ENCODE assay signal across 9 cellular contexts in the genomic region with DNA sequence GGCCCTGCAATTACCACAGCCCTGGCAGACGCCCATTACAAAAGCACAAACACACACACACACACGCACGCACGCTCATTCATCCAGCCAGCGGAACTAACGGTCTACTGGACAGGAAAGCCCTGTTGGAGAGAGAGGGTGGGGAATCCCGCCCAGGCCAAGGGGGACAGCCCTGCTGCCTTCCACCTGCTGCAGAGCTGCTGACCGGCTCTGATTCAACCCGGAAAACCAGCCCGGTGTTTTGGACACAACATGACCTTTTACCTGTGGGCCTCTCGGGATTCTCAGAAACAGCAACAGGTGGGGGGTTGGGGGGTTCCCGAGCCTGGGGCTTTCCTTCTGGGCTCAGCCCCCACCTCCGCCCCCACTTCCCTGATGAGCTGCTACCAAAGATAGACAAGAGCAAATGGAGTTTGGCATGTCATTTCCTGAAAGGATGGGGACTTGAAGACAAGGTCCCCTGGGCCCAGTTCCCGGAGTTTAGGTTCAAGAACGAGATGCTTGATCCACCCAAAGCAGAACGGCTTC. TPM values are rescaled to one million over a fixed set of nuclear protein-coding genes. Genes with fewer than 3 reads are reported as not detected.
DNase-seq lines count a peak whose midpoint lies in the region; ATAC-seq and TF ChIP-seq lines count a peak whose summit lies in the region.
"Had no signal": no experiment of that assay in that cellular context is flagged by ENCODE, and none has a peak within 500 bp of the region (broad histone marks: within the 10 kb centered on the region; RNA-seq: fewer than 3 reads in every experiment).

No MANE protein-coding gene starts in this region.

- H3K4me3 ChIP-seq in HL-60 (replicated peaks; ENCODE audit: insufficient read depth, low read length) = no peak overlapping the region
- H3K4me3 ChIP-seq in right cardiac atrium (ENCODE audit: low read length) = no peak overlapping the region
- H3K4me3 ChIP-seq in testis = no peak overlapping the region

- H3K4me1 Mint-ChIP-seq in activated T-helper 17 cell treated with anti-CD3 and anti-CD28 coated beads, Interleukin-2, amount 50 U/mL, for 72 hours = no peaks in the 10 kb centered on the region
- peaks cover 12% of the 10 kb centered on the region for H3K4me1 Mint-ChIP-seq in Calu3 (ENCODE audit: low read depth, unreplicated experiment)

- CTCF ChIA-PET in Calu3 (lab: Charles Lee) = no interaction called here

- intact Hi-C loops in right cardiac atrium (cut with DNase I) (no loop called here), testis (cut with DNase I; ENCODE audit: low total_unique reads) (no loop called here), Calu3 (cut with micrococcal nuclease; ENCODE audit: unreplicated experiment) (no loop called here)

- TF ChIP-seq POLR2A in testis (IDR thresholded peaks at IDR 0.05) = no peak

- H3K4me1 ChIP-seq in right cardiac atrium (ENCODE audit: control insufficient read depth, insufficient read depth, low read length) (peaks cover 9% of the 10 kb centered on the region), testis (peaks cover 18% of the 10 kb centered on the region)

- peak overlapping the region; percentile 66 for H3K27ac ChIP-seq in HL-60 (replicated peaks)
- H3K27ac ChIP-seq in right cardiac atrium (ENCODE audit: low read length) = no peak overlapping the region
- H3K27ac ChIP-seq in testis = peak overlapping the region in 1 of 2 donors; percentile 63

- TF ChIP-seq CTCF in HL-60 (IDR thresholded peaks at IDR 0.05; ENCODE audit: insufficient read depth, low read length) (no peak), testis (IDR thresholded peaks at IDR 0.05) (no peak), Calu3 (IDR thresholded peaks at IDR 0.05; ENCODE audit: unreplicated experiment) (no peak)

- no peak overlapping the region for H3K4me3 Mint-ChIP-seq in activated T-helper 17 cell treated with anti-CD3 and anti-CD28 coated beads, Interleukin-2, amount 50 U/mL, for 72 hours
- no peak overlapping the region for H3K4me3 Mint-ChIP-seq in Calu3 (ENCODE audit: low read depth, unreplicated experiment)

- no peaks in the 10 kb centered on the region for H3K27me3 ChIP-seq in HL-60 (ENCODE audit: insufficient read depth, poor library complexity, severe bottlenecking)
- no peaks in the 10 kb centered on the region for H3K27me3 ChIP-seq in right cardiac atrium (ENCODE audit: control insufficient read depth, insufficient read depth)
- H3K27me3 ChIP-seq in testis = no peaks in the 10 kb centered on the region

- 39% methylated on average over 16 of the region's 16 CpGs for WGBS in right cardiac atrium
- WGBS in testis, 2 donors = 54 to 58% methylated on average over 16 of the region's 16 CpGs

- DNase-seq in HL-60 (ENCODE audit: low read depth in 1 of 2, low spot score in 1 of 2) (peak; percentile 78 to 96), right cardiac atrium (peak; percentile 64 to 80 (median 78)), testis (peak; percentile 69), DMS 273 (lab: John Stamatoyannopoulos, UW; ENCODE audit: unreplicated experiment) (no peak), Calu3 (no peak)
- no peak for DNase-seq in activated CD8-positive, alpha-beta memory T cell treated with anti-CD3 and anti-CD28 coated beads for 24 hours
- DNase-seq: NCI-H187 had no signal

- no peaks in the 10 kb centered on the region for H3K36me3 ChIP-seq in testis (ENCODE audit: low read depth, missing control alignments)

- H3K9me3 ChIP-seq in right cardiac atrium (ENCODE audit: control insufficient read depth, low read length) (no peaks in the 10 kb centered on the region), testis (no peaks in the 10 kb centered on the region)

- no peak overlapping the region for H3K27ac Mint-ChIP-seq in activated T-helper 17 cell treated with anti-CD3 and anti-CD28 coated beads, Interleukin-2, amount 50 U/mL, for 72 hours
- no peak overlapping the region for H3K27ac Mint-ChIP-seq in Calu3 (ENCODE audit: unreplicated experiment)

- ATAC-seq in activated T-helper 17 cell treated with anti-CD3 and anti-CD28 coated beads, Interleukin-2, amount 50 U/mL, for 72 hours (replicated peaks) = peak; percentile 62
- ATAC-seq in right cardiac atrium (peak; percentile 42 to 75), HG02938 (IDR thresholded peaks at IDR 0.05; ENCODE audit: unreplicated experiment) (no peak)

- BruUV-seq in Calu3 (replicated peaks; lab: Mats Ljungman, UMichigan) = no TSS peak

- no peaks in the 10 kb centered on the region for H3K36me3 Mint-ChIP-seq in activated T-helper 17 cell treated with anti-CD3 and anti-CD28 coated beads, Interleukin-2, amount 50 U/mL, for 72 hours (ENCODE audit: low read depth)
- no peaks in the 10 kb centered on the region for H3K36me3 Mint-ChIP-seq in Calu3 (ENCODE audit: insufficient read depth, unreplicated experiment)

- H3K9me3 Mint-ChIP-seq in activated T-helper 17 cell treated with anti-CD3 and anti-CD28 coated beads, Interleukin-2, amount 50 U/mL, for 72 hours = no peaks in the 10 kb centered on the region
- H3K9me3 Mint-ChIP-seq in Calu3 (ENCODE audit: low read depth, unreplicated experiment) = no peaks in the 10 kb centered on the region

- H3K27me3 Mint-ChIP-seq in activated T-helper 17 cell treated with anti-CD3 and anti-CD28 coated beads, Interleukin-2, amount 50 U/mL, for 72 hours = peaks cover 12% of the 10 kb centered on the region
- no peaks in the 10 kb centered on the region for H3K27me3 Mint-ChIP-seq in Calu3 (ENCODE audit: unreplicated experiment)

RNA-seq across cellular contexts. Expression of a gene that starts 18.5 kb away (rescaled TPM):
- 1 to 10 TPM in 1 of 2 donors, under 1 TPM in 1; 0.30 to 4.5 TPM for total RNA-seq in activated T-helper 17 cell treated with anti-CD3 and anti-CD28 coated beads, Interleukin-2, amount 50 U/mL, for 72 hours
- total RNA-seq in right cardiac atrium = 10 to 100 TPM in 1 of 4 donors, 1 to 10 TPM in 3; 1.2 to 11.9 (median 2.2) TPM
- 4.5 TPM for polyA plus RNA-seq in right cardiac atrium
- total RNA-seq in testis = 1 to 10 TPM; 5.6 to 5.8 TPM
- polyA plus RNA-seq in testis (ENCODE audit: insufficient read depth, low read depth, low replicate concordance) = 7.6 TPM
- 1.1 and 1.8 TPM in 2 replicates for total RNA-seq in Calu3 (2022)

RNA-seq across cellular contexts. Expression of a gene that starts 23.1 kb away (rescaled TPM):
- 10 to 100 TPM; 45.4 to 55.5 TPM for total RNA-seq in activated T-helper 17 cell treated with anti-CD3 and anti-CD28 coated beads, Interleukin-2, amount 50 U/mL, for 72 hours
- total RNA-seq in right cardiac atrium (10 to 100 TPM; 20.0 to 24.5 (median 22.3) TPM), testis (10 to 100 TPM; 15.3 to 20.4 TPM), Calu3 (2022) (44.5 and 62.6 TPM in 2 replicates)
- polyA plus RNA-seq in right cardiac atrium (11.4 TPM), testis (ENCODE audit: insufficient read depth, low read depth, low replicate concordance) (8.7 TPM)

RNA-seq across cellular contexts. Expression of a gene that starts 45.9 kb away (rescaled TPM):
- total RNA-seq in activated T-helper 17 cell treated with anti-CD3 and anti-CD28 coated beads, Interleukin-2, amount 50 U/mL, for 72 hours = 10 to 100 TPM; 27.4 to 59.8 TPM
- total RNA-seq in right cardiac atrium (10 to 100 TPM; 10.7 to 14.3 (median 12.0) TPM), testis (10 to 100 TPM; 31.7 to 54.8 TPM), Calu3 (2022) (45.6 and 61.6 TPM in 2 replicates)
- polyA plus RNA-seq in right cardiac atrium (20.9 TPM), testis (ENCODE audit: insufficient read depth, low read depth, low replicate concordance) (46.3 TPM)

RNA-seq across cellular contexts. Expression of a gene that starts 57.0 kb away (rescaled TPM):
- total RNA-seq in activated T-helper 17 cell treated with anti-CD3 and anti-CD28 coated beads, Interleukin-2, amount 50 U/mL, for 72 hours = under 1 TPM; 0.13 to 0.48 TPM
- total RNA-seq in right cardiac atrium (not detected), testis (1 to 10 TPM; 1.2 to 2.3 TPM), Calu3 (2022) (0.14 and 0.81 TPM in 2 replicates)
- polyA plus RNA-seq in right cardiac atrium (0.07 TPM), testis (ENCODE audit: insufficient read depth, low read depth, low replicate concordance) (0.87 TPM)

Comparison
In these comparisons a context has a peak if more than half of its experiments do, and no peak if none do; other contexts are left out.
1. DNase-seq: peak in HL-60 (2 of 2), right cardiac atrium (3 of 3) and testis (single experiment); none in activated CD8-positive, alpha-beta memory T cell treated with anti-CD3 and anti-CD28 coated beads for 24 hours (single experiment), DMS 273 (single experiment) and Calu3 (single experiment).